Comparison of ENCODE assay signal across 25 cellular contexts in genomic region chr3:110577856-110578255, GRCh38.
A peak's percentile ranks its signal among the peaks of the same experiment; 100 is the strongest.
DNase-seq lines count a peak whose midpoint lies in the region; ATAC-seq, FAIRE-seq and TF ChIP-seq lines count a peak whose summit lies in the region.
"Had no signal": no experiment of that assay in that cellular context is flagged by ENCODE, and none has a peak within 500 bp of the region (broad histone marks: within the 10 kb centered on the region; RNA-seq: fewer than 3 reads in every experiment).

No MANE protein-coding gene starts in this region.

- H4K8ac ChIP-seq in IMR-90 (ENCODE audit: low read depth in 2 of 2, low read length in 2 of 2) (peak overlapping the region; percentile 85 to 95; a peak in 3 of 4 replicates), mesendoderm (ENCODE audit: low read depth, low read length) (no peak overlapping the region)

- H3K4me3 ChIP-seq in IMR-90 (ENCODE audit: insufficient read depth, low read depth, low read length), result no peak overlapping the region
- H3K4me3 ChIP-seq in bronchial epithelial cell (ENCODE audit: low read depth, low read length), result no peak overlapping the region
- H3K4me3 ChIP-seq in mesendoderm (ENCODE audit: low read length), result no peak overlapping the region
- H3K4me3 ChIP-seq in esophagus muscularis mucosa, result no peak overlapping the region
- H3K4me3 ChIP-seq in left ventricle myocardium inferior, result no peak overlapping the region
- H3K4me3 ChIP-seq: thyroid gland had no signal

- peak overlapping the region; percentile 65; the same call in 1 of the 2 replicates for H4K5ac ChIP-seq in IMR-90 (ENCODE audit: low read depth, low read length)
- H4K5ac ChIP-seq in mesendoderm (ENCODE audit: low read length), result no peak overlapping the region

- H3K9ac ChIP-seq in IMR-90 (ENCODE audit: low read depth, low read length) (no peak overlapping the region), mesendoderm (ENCODE audit: low read length) (no peak overlapping the region)

- TF ChIP-seq RAD21 in IMR-90 (IDR thresholded peaks at IDR 0.05; ENCODE audit: low read length), result no peak

- H3K27me3 ChIP-seq in IMR-90 (ENCODE audit: control insufficient read depth, insufficient read depth, low read length) (no peaks in the 10 kb centered on the region), bronchial epithelial cell (ENCODE audit: control insufficient read depth, insufficient read depth, low read length) (no peaks in the 10 kb centered on the region), mesendoderm (ENCODE audit: insufficient read depth, low read length, poor library complexity) (no peaks in the 10 kb centered on the region), esophagus muscularis mucosa (no peaks in the 10 kb centered on the region), left ventricle myocardium inferior (ENCODE audit: low read depth) (no peaks in the 10 kb centered on the region)
- H3K27me3 ChIP-seq: thyroid gland had no signal

- H2AFZ ChIP-seq in IMR-90 (replicated peaks; ENCODE audit: low read length, poor library complexity), result no peak overlapping the region

- no peaks in the 10 kb centered on the region for H4K20me1 ChIP-seq in IMR-90 (ENCODE audit: insufficient read depth, low read length)

- H2BK120ac ChIP-seq in IMR-90 (ENCODE audit: low read depth, low read length), result peak overlapping the region; percentile 99
- no peak overlapping the region for H2BK120ac ChIP-seq in mesendoderm (ENCODE audit: low read depth, low read length)

- no TSS peak for BruUV-seq in IMR-90 (replicated peaks; lab: Mats Ljungman, UMichigan)

- peak overlapping the region; percentile 99 for H2BK5ac ChIP-seq in IMR-90 (ENCODE audit: low read depth, low read length, poor library complexity, severe bottlenecking)
- H2BK5ac ChIP-seq in mesendoderm (ENCODE audit: low read length), result no peak overlapping the region

- H3K23ac ChIP-seq in IMR-90 (ENCODE audit: low read depth, low read length), result peak overlapping the region; percentile 92
- no peak overlapping the region for H3K23ac ChIP-seq in mesendoderm (ENCODE audit: low read length)

- POLR2A ChIA-PET in IMR-90 (lab: Charles Lee; ENCODE audit: unreplicated experiment), result no interaction called here

- CTCF ChIA-PET in IMR-90 (lab: Yijun Ruan, JAX), result no interaction called here

- no peak overlapping the region for H2AK9ac ChIP-seq in IMR-90 (replicated peaks; ENCODE audit: low read depth, low read length, poor library complexity)

- H3K4me2 ChIP-seq in IMR-90 (ENCODE audit: low read depth, low read length), result no peak overlapping the region
- H3K4me2 ChIP-seq in mesendoderm (ENCODE audit: low read length), result no peak overlapping the region

- no peak for TF ChIP-seq POLR2A in IMR-90 (IDR thresholded peaks at IDR 0.05; ENCODE audit: low read depth, low read length)
- TF ChIP-seq POLR2A in esophagus muscularis mucosa (IDR thresholded peaks at IDR 0.05; ENCODE audit: low read depth), result no peak

- peak overlapping the region; percentile 98 for H2BK20ac ChIP-seq in IMR-90 (ENCODE audit: low read depth, low read length)

- H3K9me3 ChIP-seq in IMR-90 (ENCODE audit: control insufficient read depth, insufficient read depth, low read length), result no peaks in the 10 kb centered on the region
- no peaks in the 10 kb centered on the region for H3K9me3 ChIP-seq in esophagus muscularis mucosa
- H3K9me3 ChIP-seq in left ventricle myocardium inferior (replicated peaks), result no peaks in the 10 kb centered on the region
- H3K9me3 ChIP-seq: thyroid gland had no signal

- H2BK15ac ChIP-seq in IMR-90 (ENCODE audit: low read depth, low read length) (peak overlapping the region; percentile 98), mesendoderm (replicated peaks; ENCODE audit: low read depth) (peak overlapping the region; percentile 74)

- H3K9me1 ChIP-seq in IMR-90 (ENCODE audit: insufficient read depth, low read length), result peaks cover 5% of the 10 kb centered on the region

- peak; percentile 38 for DNase-seq in EL
- no peak for DNase-seq in IMR-90
- DNase-seq in bronchial epithelial cell (ENCODE audit: low read depth), result peak; percentile 13
- DNase-seq in mesendoderm, result no peak
- no peak for DNase-seq in NCI-H187 treated with DMSO at 0.1 percent for 48 hours (lab: John Stamatoyannopoulos, UW)
- no peak for DNase-seq in esophagus muscularis mucosa (ENCODE audit: extremely low spot score)
- no peak for DNase-seq in left ventricle myocardium inferior
- DNase-seq: activated CD8-positive, alpha-beta memory T cell treated with anti-CD3 and anti-CD28 coated beads for 24 hours; activated naive CD4-positive, alpha-beta T cell treated with anti-CD3 and anti-CD28 coated beads for 36 hours; activated T-cell treated with anti-CD3 and anti-CD28 coated beads, Interleukin-2, amount 50 U/mL, for 4 hours; AML-193; amniotic stem cell; CD8-positive, alpha-beta T cell; MM.1S; naive B cell; NCI-H1417 treated with DMSO at 0.1 percent for 48 hours; stimulated activated CD4-positive, alpha-beta T cell treated with anti-CD3 and anti-CD28 coated beads, Interleukin-4, amount 100 ng/mL, for 4 hours; SW 1271; thyroid gland had no signal

- H3K36me3 ChIP-seq in IMR-90 (ENCODE audit: control insufficient read depth, insufficient read depth, low read length), result no peaks in the 10 kb centered on the region
- H3K36me3 ChIP-seq in bronchial epithelial cell (ENCODE audit: control insufficient read depth, insufficient read depth, low read length), result no peaks in the 10 kb centered on the region
- H3K36me3 ChIP-seq in mesendoderm (ENCODE audit: control insufficient read depth, insufficient read depth, low read length), result no peaks in the 10 kb centered on the region
- H3K36me3 ChIP-seq in esophagus muscularis mucosa, result no peaks in the 10 kb centered on the region
- no peaks in the 10 kb centered on the region for H3K36me3 ChIP-seq in left ventricle myocardium inferior
- H3K36me3 ChIP-seq: thyroid gland had no signal

- in situ Hi-C loops in IMR-90 (cut with MboI; ENCODE audit: low sequenced_read_pairs), result no loop called here

- TF ChIP-seq CTCF in IMR-90 (conservative IDR thresholded peaks at IDR 0.05; ENCODE audit: low read depth, low read length) (no peak), bronchial epithelial cell (IDR thresholded peaks at IDR 0.05; ENCODE audit: insufficient read depth, low read length, severe bottlenecking) (no peak), esophagus muscularis mucosa (IDR thresholded peaks at IDR 0.05) (no peak), left ventricle myocardium inferior (IDR thresholded peaks at IDR 0.05; ENCODE audit: borderline replicate concordance) (no peak)

- H3K27ac ChIP-seq in IMR-90 (ENCODE audit: insufficient read depth, low read length) (0 out of 2 replicates have a peak overlapping the region, but pooled peaks have one; percentile 6), mesendoderm (ENCODE audit: low read depth, low read length) (no peak overlapping the region), esophagus muscularis mucosa (replicated peaks in 1 of 4) (no peak overlapping the region), left ventricle myocardium inferior (replicated peaks) (no peak overlapping the region)
- H3K27ac ChIP-seq: RWPE1, thyroid gland had no signal

- no peaks in the 10 kb centered on the region for H3K79me2 ChIP-seq in mesendoderm (ENCODE audit: control insufficient read depth, insufficient read depth, low read length)

- 0 out of 4 replicates have a peak, but pooled peaks cover 0 to 4% of the 10 kb centered on the region in 2 experiments for H3K79me1 ChIP-seq in IMR-90 (ENCODE audit: low read depth in 1 of 2, low read length in 2 of 2)
- H3K79me1 ChIP-seq in mesendoderm (ENCODE audit: low read length), result no peaks in the 10 kb centered on the region

- peak overlapping the region; percentile 88 for H4K91ac ChIP-seq in IMR-90 (ENCODE audit: insufficient read depth, low read depth, low read length)

- H2AK5ac ChIP-seq in IMR-90 (ENCODE audit: low read depth, low read length) (peak overlapping the region; percentile 78), mesendoderm (ENCODE audit: low read length) (no peak overlapping the region)

- H3K4me1 ChIP-seq in IMR-90 (ENCODE audit: control insufficient read depth, insufficient read depth, low read length) (peaks cover 18% of the 10 kb centered on the region), mesendoderm (ENCODE audit: control insufficient read depth, low read depth, low read length) (peaks cover 4% of the 10 kb centered on the region), esophagus muscularis mucosa (peaks cover 0 to 9% (median 0%) of the 10 kb centered on the region in 4 donors), left ventricle myocardium inferior (no peaks in the 10 kb centered on the region)
- H3K4me1 ChIP-seq: thyroid gland had no signal

- H3K18ac ChIP-seq in IMR-90 (ENCODE audit: low read depth, low read length), result peak overlapping the region; percentile 81; the same call in 1 of the 2 replicates
- H3K18ac ChIP-seq in mesendoderm (ENCODE audit: low read length), result no peak overlapping the region

- no peak for TF ChIP-seq EP300 in esophagus muscularis mucosa (IDR thresholded peaks at IDR 0.05)

- H3K4ac ChIP-seq in IMR-90 (ENCODE audit: low read depth, low read length) (peak overlapping the region; percentile 88), mesendoderm (ENCODE audit: low read depth, low read length) (no peak overlapping the region)

- intact Hi-C loops in IMR-90 (cut with micrococcal nuclease) (loop anchor here (5.0 to 10.0 kb wide), 2 partner anchors 237 to 494 kb away; partner anchors contain the start of gene NECTIN3), esophagus muscularis mucosa (cut with DNase I) (no loop called here), left ventricle myocardium inferior (cut with micrococcal nuclease) (no loop called here)

- FAIRE-seq in bronchial epithelial cell (lab: Jason Lieb, UNC), result no peak
- FAIRE-seq: endometrium, GM12891, GM19239 had no signal

- dilution Hi-C loops in IMR-90 (cut with HindIII; ENCODE audit: low sequenced_read_pairs, unreplicated experiment), result no loop called here

- H3K14ac ChIP-seq in IMR-90 (replicated peaks; ENCODE audit: low read depth, low read length), result peak overlapping the region; percentile 86

- no peak for ATAC-seq in IMR-90 (ENCODE audit: low read depth)
- ATAC-seq in HG03159 (IDR thresholded peaks at IDR 0.05; ENCODE audit: unreplicated experiment), result no peak
- ATAC-seq: activated CD4-positive, CD25-positive, alpha-beta regulatory T cell treated with anti-CD3 and anti-CD28 coated beads, Interleukin-2, amount 50 U/mL, for 24 hours; activated T-cell treated with anti-CD3 and anti-CD28 coated beads, Interleukin-2, amount 50 U/mL, for 4 hours; CD8-positive, alpha-beta T cell had no signal

- H3K56ac ChIP-seq in IMR-90 (ENCODE audit: extremely low read depth, insufficient read depth, low read length) (no peak overlapping the region), mesendoderm (ENCODE audit: low read length) (no peak overlapping the region)

- WGBS in IMR-90 (ENCODE audit: extremely low coverage in 2 of 2, insufficient read length in 1 of 2), 2 experiments, result no CpG with 5 or more reads among the region's 2 CpGs
- WGBS in mesendoderm (ENCODE audit: extremely low coverage, insufficient coverage, low lambda C conversion rate), result no CpG with 5 or more reads among the region's 2 CpGs
- 91% methylated on average over 2 of the region's 2 CpGs for WGBS in esophagus muscularis mucosa

TF ChIP-seq in IMR-90, 13 proteins besides CTCF, POLR2A, EP300 and RAD21 (continues in another document):
- TF ChIP-seq SMC3 (IDR thresholded peaks at IDR 0.05; ENCODE audit: low read depth, low read length) (no peak), MAFK (IDR thresholded peaks at IDR 0.05; ENCODE audit: low read depth, low read length) (no peak)

Comparison
In these comparisons a context has a peak if more than half of its experiments do, and no peak if none do; other contexts are left out.
1. DNase-seq: peak in EL (single experiment) and bronchial epithelial cell (single experiment); none in IMR-90 (single experiment), mesendoderm (single experiment), NCI-H187 treated with DMSO at 0.1 percent for 48 hours (single experiment), esophagus muscularis mucosa (single experiment) and left ventricle myocardium inferior (single experiment).